Comparison of ENCODE assay signal across 21 cellular contexts in the genomic region with DNA sequence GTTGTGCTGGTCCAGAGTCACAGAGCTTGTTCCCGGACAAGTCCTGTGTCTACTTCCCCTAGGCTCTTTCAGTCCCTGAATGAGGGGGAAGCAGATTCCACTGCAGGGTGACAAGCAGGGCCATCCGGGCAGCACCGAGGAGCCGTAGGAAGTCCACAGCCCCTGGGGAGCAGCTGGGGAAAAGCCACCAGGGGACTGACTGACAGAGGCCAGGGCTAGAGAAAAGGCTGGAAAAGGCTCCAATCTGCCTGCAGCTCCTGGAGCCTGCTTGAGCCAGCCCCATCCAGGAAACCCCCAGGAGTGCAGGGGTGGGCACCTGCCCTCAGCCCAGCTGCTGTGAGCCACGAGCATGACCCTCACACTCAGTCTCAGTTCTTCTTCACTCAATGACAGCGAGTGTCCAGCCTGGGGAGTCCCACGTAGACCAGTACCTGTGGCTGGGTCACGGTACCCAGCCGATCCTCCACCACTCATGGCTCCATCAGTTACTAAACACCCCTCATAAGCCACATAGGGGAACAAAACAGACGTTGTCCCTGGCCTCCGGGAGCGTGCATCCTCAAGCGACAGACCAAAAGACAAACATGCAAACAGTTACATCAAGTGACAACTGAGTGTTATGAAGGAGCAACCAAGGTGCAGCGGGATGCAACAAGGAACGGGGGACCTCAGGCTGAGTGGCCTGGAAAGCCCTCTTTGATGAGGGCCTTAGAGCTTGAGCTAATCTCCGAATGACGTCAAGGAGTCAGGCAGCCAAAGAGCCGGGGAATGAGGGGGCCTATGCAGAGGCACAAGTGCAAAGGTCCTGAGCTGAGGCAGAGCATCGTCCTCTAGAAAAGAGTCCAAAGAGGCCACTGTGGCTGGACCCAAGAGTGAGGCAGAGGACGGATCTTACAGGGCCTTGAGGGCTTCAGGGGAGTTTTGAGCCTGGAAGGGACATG. TPM values are rescaled to one million over a fixed set of nuclear protein-coding genes. Genes with fewer than 3 reads are reported as not detected.
DNase-seq lines count a peak whose midpoint lies in the region; TF ChIP-seq lines count a peak whose summit lies in the region.
"Had no signal": no experiment of that assay in that cellular context is flagged by ENCODE, and none has a peak within 500 bp of the region (broad histone marks: within the 10 kb centered on the region; RNA-seq: fewer than 3 reads in every experiment).

No MANE protein-coding gene starts in this region.

- no peak overlapping the region for H3K4me3 Mint-ChIP-seq in brain
- H3K4me3 Mint-ChIP-seq in MCF 10A (ENCODE audit: unreplicated experiment), result no peak overlapping the region
- H3K4me3 Mint-ChIP-seq: B cell; CD4-positive, CD25-positive, alpha-beta regulatory T cell had no signal

- CTCF ChIA-PET in MCF 10A (lab: Yijun Ruan, JAX), result interaction anchor here (0.6 kb wide), 2 partner anchors 40 to 180 kb away, joined by 3 read pairs; no protein-coding TSS in a partner anchor

- H3K36me3 ChIP-seq in BLaER1 treated with 17β-estradiol and CSF1 and Interleukin-3, amounts not matched to agents 10 nM and 100 nM, result peaks cover 17 to 28% (median 24%) of the 10 kb centered on the region in 11 experiments
- H3K36me3 ChIP-seq in neuronal stem cell (replicated peaks in 1 of 2; ENCODE audit: control insufficient read depth in 2 of 2, insufficient read depth in 2 of 2, low read length in 2 of 2), result peaks cover 8 to 10% of the 10 kb centered on the region in 2 donors

- no peak overlapping the region for H3K4ac ChIP-seq in neuronal stem cell (ENCODE audit: low read length)

- H3K4me1 ChIP-seq in BLaER1 treated with 17β-estradiol and CSF1 and Interleukin-3, amounts not matched to agents 10 nM and 100 nM, result peaks cover 0 to 19% (median 9%) of the 10 kb centered on the region in 10 experiments; a peak in 12 of 20 replicates
- peaks cover 0 to under 1% of the 10 kb centered on the region in 2 donors for H3K4me1 ChIP-seq in neuronal stem cell (ENCODE audit: control insufficient read depth in 2 of 2, insufficient read depth in 1 of 2, low read depth in 1 of 2, low read length in 2 of 2)

- H3K27me3 Mint-ChIP-seq in brain (no peaks in the 10 kb centered on the region), MCF 10A (ENCODE audit: insufficient read depth, unreplicated experiment) (peaks cover 9% of the 10 kb centered on the region)
- H3K27me3 Mint-ChIP-seq: B cell; CD4-positive, CD25-positive, alpha-beta regulatory T cell had no signal

- DNase-seq in NCI-H82 treated with DMSO at 0.1 percent for 48 hours (lab: John Stamatoyannopoulos, UW; ENCODE audit: unreplicated experiment) (peak; percentile 38), neuronal stem cell (ENCODE audit: low spot score) (no peak), HPDE6-E6E7 (ENCODE audit: extremely low spot score) (no peak), MCF 10A (ENCODE audit: unreplicated experiment) (no peak), GM03348 (ENCODE audit: low spot score) (no peak)
- DNase-seq: CD4-positive, CD25-positive, alpha-beta regulatory T cell; EL; GF-D8; GM23248; HCEC 1CT; MM.1S; NCI-H1048; NCI-H1417 treated with DMSO at 0.1 percent for 48 hours; PC-9; SHP77 treated with DMSO at 0.1 percent for 48 hours had no signal

- H3K4me1 Mint-ChIP-seq in brain (peaks cover 52% of the 10 kb centered on the region), MCF 10A (ENCODE audit: insufficient read depth, unreplicated experiment) (no peaks in the 10 kb centered on the region)
- H3K4me1 Mint-ChIP-seq: B cell; CD4-positive, CD25-positive, alpha-beta regulatory T cell had no signal

- no peak overlapping the region for H3K4me3 ChIP-seq in BLaER1 treated with 17β-estradiol and CSF1 and Interleukin-3, amounts not matched to agents 10 nM and 100 nM
- no peak overlapping the region for H3K4me3 ChIP-seq in neuronal stem cell (ENCODE audit: low read length in 2 of 2)
- H3K4me3 ChIP-seq: GM23248, K562, PC-9 had no signal

- H3K27me3 ChIP-seq in BLaER1 treated with 17β-estradiol and CSF1 and Interleukin-3, amounts not matched to agents 10 nM and 100 nM, result no peaks in the 10 kb centered on the region
- no peaks in the 10 kb centered on the region for H3K27me3 ChIP-seq in neuronal stem cell (ENCODE audit: control insufficient read depth in 3 of 3, insufficient read depth in 3 of 3, low read depth in 1 of 3, low read length in 3 of 3)

- POLR2A ChIA-PET in MCF 10A (lab: Yijun Ruan, JAX), result interaction anchor here (0.9 kb wide), 1 partner anchor 155 kb away, joined by 3 read pairs; the partner anchor contains the start of gene RPRD1B

- no peak overlapping the region for H3K23ac ChIP-seq in neuronal stem cell (ENCODE audit: low read depth, low read length, poor library complexity)

- no peaks in the 10 kb centered on the region for H3K79me1 ChIP-seq in neuronal stem cell (ENCODE audit: low read depth, low read length)

- peak overlapping the region; percentile 41 for H2BK5ac ChIP-seq in neuronal stem cell (ENCODE audit: low read length)

- intact Hi-C loops in MCF 10A (cut with micrococcal nuclease), result no loop called here

- H3K9me3 Mint-ChIP-seq in brain (peaks cover 0 to 2% (median 0%) of the 10 kb centered on the region in 5 experiments), MCF 10A (ENCODE audit: unreplicated experiment) (no peaks in the 10 kb centered on the region)

- H2AFZ ChIP-seq in neuronal stem cell (ENCODE audit: low read length), result no peak overlapping the region
- H2AFZ ChIP-seq: GM23248, PC-9 had no signal

- peak overlapping the region; percentile 77 for H2AK5ac ChIP-seq in neuronal stem cell (ENCODE audit: low read depth, low read length)

- BruUV-seq in MCF 10A (replicated peaks; lab: Mats Ljungman, UMichigan), result no TSS peak

- peaks cover 0 to 11% (median 0%) of the 10 kb centered on the region in 11 experiments; a peak in 4 of 22 replicates for H4K20me1 ChIP-seq in BLaER1 treated with 17β-estradiol and CSF1 and Interleukin-3, amounts not matched to agents 10 nM and 100 nM

- H4K8ac ChIP-seq in neuronal stem cell (ENCODE audit: low read depth, low read length), result no peak overlapping the region

- H4K91ac ChIP-seq in neuronal stem cell (ENCODE audit: low read depth, low read length, poor library complexity), result no peak overlapping the region

- H3K27ac Mint-ChIP-seq in brain (peak overlapping the region in 4 of 5 experiments; percentile 29 to 72 (median 52)), MCF 10A (ENCODE audit: low read depth, unreplicated experiment) (no peak overlapping the region)
- H3K27ac Mint-ChIP-seq: CD4-positive, CD25-positive, alpha-beta regulatory T cell had no signal

- no peak overlapping the region for H3K14ac ChIP-seq in neuronal stem cell (ENCODE audit: low read length)

- TF ChIP-seq CTCF in brain (conservative IDR thresholded peaks at IDR 0.05), result no peak
- TF ChIP-seq CTCF in MCF 10A (IDR thresholded peaks at IDR 0.05; ENCODE audit: unreplicated experiment), result no peak

- H3K9ac ChIP-seq in BLaER1 treated with 17β-estradiol and CSF1 and Interleukin-3, amounts not matched to agents 10 nM and 100 nM, result peak overlapping the region in 2 of 11 experiments; percentile 10 to 37; a peak in 1 of 22 replicates
- H3K9ac ChIP-seq in neuronal stem cell (ENCODE audit: low read depth, low read length, poor library complexity), result no peak overlapping the region
- H3K9ac ChIP-seq: GM23248 had no signal

- WGBS in neuronal stem cell (ENCODE audit: extremely low coverage in 2 of 2, insufficient read length in 2 of 2, insufficient replicate concordance in 1 of 2), 2 donors, result no CpG with 5 or more reads among the region's 20 CpGs

- no peaks in the 10 kb centered on the region for H3K9me3 ChIP-seq in BLaER1 treated with 17β-estradiol and CSF1 and Interleukin-3, amounts not matched to agents 10 nM and 100 nM (replicated peaks in 1 of 11)
- H3K9me3 ChIP-seq in neuronal stem cell (replicated peaks in 1 of 2; ENCODE audit: control insufficient read depth in 2 of 2, insufficient read depth in 1 of 2, low read depth in 1 of 2, low read length in 2 of 2), result no peaks in the 10 kb centered on the region

- peak overlapping the region in 6 of 11 experiments; percentile 0 to 43 (median 34); a peak in 8 of 22 replicates for H3K4me2 ChIP-seq in BLaER1 treated with 17β-estradiol and CSF1 and Interleukin-3, amounts not matched to agents 10 nM and 100 nM
- H3K4me2 ChIP-seq in neuronal stem cell (ENCODE audit: insufficient read depth, low read length, poor library complexity, severe bottlenecking), result no peak overlapping the region
- H3K4me2 ChIP-seq: PC-9 had no signal

- H3K27ac ChIP-seq in BLaER1 treated with 17β-estradiol and CSF1 and Interleukin-3, amounts not matched to agents 10 nM and 100 nM, result 0 out of 22 replicates have a peak overlapping the region, but pooled peaks of 1 of the 11 experiments have one; percentile 6
- H3K27ac ChIP-seq in neuronal stem cell (replicated peaks; ENCODE audit: low read length), result no peak overlapping the region
- H3K27ac ChIP-seq: GM23248, PC-9, RWPE1 had no signal

- H2BK120ac ChIP-seq in neuronal stem cell (ENCODE audit: low read depth, low read length), result no peak overlapping the region

- peak overlapping the region; percentile 66 for H3K18ac ChIP-seq in neuronal stem cell (ENCODE audit: low read length)

- H3K36me3 Mint-ChIP-seq in brain, result peaks cover 8% of the 10 kb centered on the region
- peaks cover 7% of the 10 kb centered on the region for H3K36me3 Mint-ChIP-seq in MCF 10A (ENCODE audit: insufficient read depth, unreplicated experiment)

- H2BK12ac ChIP-seq in neuronal stem cell (ENCODE audit: low read length), result no peak overlapping the region

- no peak overlapping the region for H2BK15ac ChIP-seq in neuronal stem cell (ENCODE audit: low read length)

RNA-seq across cellular contexts. Expression of gene VSTM2L, which starts 24.8 kb away (rescaled TPM):
- polyA plus RNA-seq in brain (ENCODE audit: insufficient read depth, low read depth, low replicate concordance), result 46.5 TPM
- 9.1 TPM for polyA plus RNA-seq in neuronal stem cell (2013, experiment 1 of 2)
- polyA plus RNA-seq in neuronal stem cell (2013, experiment 2 of 2), result 8.0 TPM
- 15.6 and 16.4 TPM in 2 replicates for total RNA-seq in MCF 10A (2022)
- total RNA-seq: B cell; CD4-positive, CD25-positive, alpha-beta regulatory T cell; K562; NCI-H460 had no signal
- polyA plus RNA-seq: CD4-positive, CD25-positive, alpha-beta regulatory T cell; K562 had no signal
